ENCODE assay signal across 8 cellular contexts in the genomic region with DNA sequence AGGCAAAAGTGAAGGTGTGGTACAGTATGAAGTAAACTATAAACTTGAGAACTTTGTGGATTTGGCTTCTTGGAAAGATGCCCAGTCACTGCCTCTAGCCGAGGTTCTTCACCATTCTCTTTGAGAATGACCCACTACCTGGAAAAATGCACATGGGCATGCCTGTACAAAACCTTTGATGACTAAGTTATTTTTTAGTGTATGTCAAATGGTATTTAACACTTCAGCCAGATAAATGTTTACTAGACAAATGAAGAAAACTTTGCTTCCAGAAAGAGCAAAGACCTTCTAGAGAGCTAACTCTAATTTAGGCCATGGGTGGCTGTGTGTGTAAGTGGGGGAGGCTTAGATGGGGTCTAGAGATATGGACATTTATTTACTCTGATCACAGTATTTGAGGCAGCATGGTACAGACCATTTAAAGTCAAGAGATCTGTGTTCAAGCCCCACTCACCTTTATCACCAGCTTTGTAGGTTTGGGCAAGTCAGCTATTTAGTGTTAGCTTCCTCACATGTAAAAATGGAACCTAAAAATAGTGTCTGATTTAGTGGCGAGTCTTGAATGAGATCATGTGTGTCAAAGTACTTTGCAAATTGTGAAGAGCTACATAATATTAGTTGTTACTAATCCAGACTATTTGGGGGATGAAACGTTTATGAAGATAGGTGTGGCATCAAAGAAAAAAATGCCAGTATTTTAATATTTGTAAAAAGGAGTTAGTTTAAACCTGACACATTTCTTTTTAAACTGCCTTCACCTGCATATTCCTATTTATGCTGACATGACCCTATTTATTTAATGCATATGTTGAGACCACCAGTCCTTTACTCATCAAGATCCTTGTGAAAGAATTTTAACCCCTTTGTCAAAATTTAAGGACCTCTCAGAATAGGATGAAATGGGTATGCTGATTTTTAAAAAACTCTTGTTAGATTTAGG. TPM values are rescaled to one million over a fixed set of nuclear protein-coding genes. Genes with fewer than 3 reads are reported as not detected.
DNase-seq lines count a peak whose midpoint lies in the region; ATAC-seq and TF ChIP-seq lines count a peak whose summit lies in the region.

No MANE protein-coding gene starts in this region.

- H3K4me3 ChIP-seq in BLaER1 (no peak overlapping the region), iPS-18c (ENCODE audit: insufficient read depth, low read depth, low read length) (0 out of 2 replicates have a peak overlapping the region, but pooled peaks have one; percentile 26)

- POLR2A ChIA-PET in activated naive CD8-positive, alpha-beta T cell treated with anti-CD3 and anti-CD28 coated beads, Interleukin-2, amount 10 ng/mL, durations not matched to agents 7 days and 5 days (lab: Charles Lee): interaction anchor here (0.8 to 6.5 kb wide), 2 partner anchors 19 to 86 kb away, joined by 3 to 82 read pairs; a partner anchor contains a TSS

- H4K20me1 ChIP-seq in BLaER1: peaks cover 25% of the 10 kb centered on the region; the same call in 1 of the 2 replicates

- peaks cover 9% of the 10 kb centered on the region for H3K9me3 ChIP-seq in BLaER1
- no peaks in the 10 kb centered on the region for H3K9me3 ChIP-seq in iPS-18c (ENCODE audit: control insufficient read depth, insufficient read depth, low read length)

- peaks cover 43% of the 10 kb centered on the region for H3K4me1 Mint-ChIP-seq in activated naive CD8-positive, alpha-beta T cell treated with anti-CD3 and anti-CD28 coated beads, Interleukin-2, amount 10 ng/mL, durations not matched to agents 7 days and 5 days
- H3K4me1 Mint-ChIP-seq in stimulated activated naive CD8-positive, alpha-beta T cell treated with anti-CD3 and anti-CD28 coated beads, Interleukin-15, amount 100 ng/mL, for 72 hours: peaks cover 60% of the 10 kb centered on the region

- no peaks in the 10 kb centered on the region for H3K9me3 Mint-ChIP-seq in activated naive CD8-positive, alpha-beta T cell treated with anti-CD3 and anti-CD28 coated beads, Interleukin-2, amount 10 ng/mL, durations not matched to agents 7 days and 5 days
- no peaks in the 10 kb centered on the region for H3K9me3 Mint-ChIP-seq in stimulated activated naive CD8-positive, alpha-beta T cell treated with anti-CD3 and anti-CD28 coated beads, Interleukin-15, amount 100 ng/mL, for 72 hours

- peaks cover 19% of the 10 kb centered on the region for H3K36me3 Mint-ChIP-seq in activated naive CD8-positive, alpha-beta T cell treated with anti-CD3 and anti-CD28 coated beads, Interleukin-2, amount 10 ng/mL, durations not matched to agents 7 days and 5 days

- H3K4me1 ChIP-seq in BLaER1: peaks cover 59% of the 10 kb centered on the region

- H3K27me3 ChIP-seq in BLaER1: no peaks in the 10 kb centered on the region

- peak overlapping the region; percentile 25; the same call in 1 of the 2 replicates for H3K27ac ChIP-seq in BLaER1

- H3K27ac Mint-ChIP-seq in activated naive CD8-positive, alpha-beta T cell treated with anti-CD3 and anti-CD28 coated beads, Interleukin-2, amount 10 ng/mL, durations not matched to agents 7 days and 5 days: peak overlapping the region; percentile 80
- peak overlapping the region in 1 of 2 donors; percentile 27 for H3K27ac Mint-ChIP-seq in stimulated activated naive CD8-positive, alpha-beta T cell treated with anti-CD3 and anti-CD28 coated beads, Interleukin-15, amount 100 ng/mL, for 72 hours

- no peak for ATAC-seq in activated naive CD8-positive, alpha-beta T cell treated with anti-CD3 and anti-CD28 coated beads, Interleukin-2, amount 10 ng/mL, durations not matched to agents 7 days and 5 days (ENCODE audit: low read depth)
- no peak for ATAC-seq in stimulated activated naive CD8-positive, alpha-beta T cell treated with anti-CD3 and anti-CD28 coated beads, Interleukin-15, amount 100 ng/mL, for 72 hours
- ATAC-seq in HG02870 (IDR thresholded peaks at IDR 0.05; ENCODE audit: unreplicated experiment): no peak

- H3K27me3 Mint-ChIP-seq in activated naive CD8-positive, alpha-beta T cell treated with anti-CD3 and anti-CD28 coated beads, Interleukin-2, amount 10 ng/mL, durations not matched to agents 7 days and 5 days: no peaks in the 10 kb centered on the region
- H3K27me3 Mint-ChIP-seq in stimulated activated naive CD8-positive, alpha-beta T cell treated with anti-CD3 and anti-CD28 coated beads, Interleukin-15, amount 100 ng/mL, for 72 hours: no peaks in the 10 kb centered on the region

- peak overlapping the region; percentile 71 for H3K4me2 ChIP-seq in BLaER1

- 0 out of 2 replicates have a peak overlapping the region, but pooled peaks have one; percentile 17 for H3K9ac ChIP-seq in BLaER1

- DNase-seq in HT-29 (ENCODE audit: low spot score): peak; percentile 40
- no peak for DNase-seq in activated naive CD8-positive, alpha-beta T cell treated with anti-CD3 and anti-CD28 coated beads, Interleukin-2, amount 10 ng/mL, durations not matched to agents 7 days and 5 days
- no peak for DNase-seq in stimulated activated naive CD8-positive, alpha-beta T cell treated with anti-CD3 and anti-CD28 coated beads, Interleukin-15, amount 100 ng/mL, for 72 hours
- no peak for DNase-seq in AG08396 (ENCODE audit: low spot score)
- no peak for DNase-seq in GM10266 (ENCODE audit: extremely low spot score)

- no peak for TF ChIP-seq CTCF in GM10266 (IDR thresholded peaks at IDR 0.05; ENCODE audit: control insufficient read depth, insufficient read depth, low read depth, missing control alignments)

- H3K36me3 ChIP-seq in BLaER1: peaks cover 10% of the 10 kb centered on the region; the same call in 1 of the 2 replicates

- peak overlapping the region; percentile 92 for H3K4me3 Mint-ChIP-seq in activated naive CD8-positive, alpha-beta T cell treated with anti-CD3 and anti-CD28 coated beads, Interleukin-2, amount 10 ng/mL, durations not matched to agents 7 days and 5 days
- H3K4me3 Mint-ChIP-seq in stimulated activated naive CD8-positive, alpha-beta T cell treated with anti-CD3 and anti-CD28 coated beads, Interleukin-15, amount 100 ng/mL, for 72 hours: peak overlapping the region; percentile 37 to 66

RNA-seq across cellular contexts. Expression of a gene that starts 20.2 kb away (rescaled TPM):
- 42.6 and 43.5 TPM in 2 replicates for total RNA-seq in HT-29 (2014; rRNA removed; shearing (Covaris generic))
- 10 to 100 TPM; 65.0 to 66.6 TPM for total RNA-seq in activated naive CD8-positive, alpha-beta T cell treated with anti-CD3 and anti-CD28 coated beads, Interleukin-2, amount 10 ng/mL, durations not matched to agents 7 days and 5 days

RNA-seq across cellular contexts. Expression of a gene that starts 46.3 kb away (rescaled TPM):
- total RNA-seq in HT-29 (2014; rRNA removed; shearing (Covaris generic)): 0.05 TPM in 1 of 2 replicates, not detected in the other
- total RNA-seq in activated naive CD8-positive, alpha-beta T cell treated with anti-CD3 and anti-CD28 coated beads, Interleukin-2, amount 10 ng/mL, durations not matched to agents 7 days and 5 days: 1 to 10 TPM; 6.9 TPM
